In the genomic region with DNA sequence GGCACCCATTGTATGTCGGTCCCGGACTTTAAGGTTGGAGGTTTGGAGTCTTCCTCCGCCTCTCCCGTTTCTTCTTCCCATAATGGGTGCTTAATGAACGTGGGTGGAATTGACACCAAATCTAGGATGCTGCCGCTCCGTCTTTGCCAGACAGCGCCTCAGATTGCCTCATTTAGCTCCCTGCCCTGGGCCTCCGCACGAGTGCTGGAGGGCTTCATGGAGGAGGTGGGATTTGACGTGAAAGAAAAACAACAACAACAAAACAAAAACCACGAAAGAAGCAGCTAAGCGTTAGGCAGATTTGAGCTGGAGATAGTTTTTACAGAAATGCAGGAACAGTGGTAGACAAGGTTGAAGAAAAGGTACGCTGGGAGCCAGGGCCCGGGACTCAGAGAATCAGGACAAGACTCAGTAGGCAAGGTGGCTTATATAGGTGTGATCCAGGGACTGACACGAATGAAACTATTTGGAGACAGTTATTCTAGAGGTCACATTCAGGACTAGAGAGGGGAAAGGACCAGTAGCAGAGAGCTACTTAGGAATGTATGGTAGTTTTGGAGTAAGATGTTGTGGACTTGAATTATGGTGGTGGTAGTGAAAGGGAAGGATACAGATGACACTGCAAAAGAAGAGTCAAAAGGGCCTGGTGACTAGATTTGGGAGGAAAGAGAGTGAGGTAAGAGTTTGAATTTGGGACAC, we compare ENCODE assay signal across 8 cellular contexts. TPM values are rescaled to one million over a fixed set of nuclear protein-coding genes. Genes with fewer than 3 reads are reported as not detected.
DNase-seq lines count a peak whose midpoint lies in the region; ATAC-seq and TF ChIP-seq lines count a peak whose summit lies in the region.

No MANE protein-coding gene starts in this region.

- peak overlapping the region; percentile 72 for H3K4me3 ChIP-seq in hepatocyte

- H3K27ac ChIP-seq in hepatocyte, result peak overlapping the region; percentile 47

- H3K36me3 Mint-ChIP-seq in HFFc6 (ENCODE audit: low read depth), result peaks cover 37% of the 10 kb centered on the region
- no peaks in the 10 kb centered on the region for H3K36me3 Mint-ChIP-seq in WTC11
- H3K36me3 Mint-ChIP-seq in stimulated activated memory B cell treated with anti-CD40 and anti-IgM and Interleukin-4, amounts not matched to agents 10 μg/mL and 1 μg/mL and 100 μg/mL, for 72 hours, result peaks cover 10% of the 10 kb centered on the region

- H3K4me1 Mint-ChIP-seq in HFFc6 (ENCODE audit: low read depth) (peaks cover 23% of the 10 kb centered on the region), WTC11 (peaks cover 20% of the 10 kb centered on the region)
- H3K4me1 Mint-ChIP-seq in stimulated activated memory B cell treated with anti-CD40 and anti-IgM and Interleukin-4, amounts not matched to agents 10 μg/mL and 1 μg/mL and 100 μg/mL, for 72 hours, result peaks cover 41% of the 10 kb centered on the region

- H4K20me1 ChIP-seq in hepatocyte (ENCODE audit: insufficient read depth, poor library complexity, severe bottlenecking), result no peaks in the 10 kb centered on the region

- H3K36me3 ChIP-seq in hepatocyte (replicated peaks; ENCODE audit: insufficient read depth, low read depth), result no peaks in the 10 kb centered on the region

- peak overlapping the region; percentile 97 for H3K27ac Mint-ChIP-seq in HFFc6
- H3K27ac Mint-ChIP-seq in WTC11, result no peak overlapping the region; the same call in 1 of the 2 replicates
- H3K27ac Mint-ChIP-seq in stimulated activated memory B cell treated with anti-CD40 and anti-IgM and Interleukin-4, amounts not matched to agents 10 μg/mL and 1 μg/mL and 100 μg/mL, for 72 hours, result peak overlapping the region; percentile 100

- no peaks in the 10 kb centered on the region; the same call in 1 of the 2 replicates for H3K27me3 Mint-ChIP-seq in HFFc6 (ENCODE audit: insufficient read depth)
- no peaks in the 10 kb centered on the region; the same call in 1 of the 2 replicates for H3K27me3 Mint-ChIP-seq in WTC11 (ENCODE audit: low read depth)
- H3K27me3 Mint-ChIP-seq in stimulated activated memory B cell treated with anti-CD40 and anti-IgM and Interleukin-4, amounts not matched to agents 10 μg/mL and 1 μg/mL and 100 μg/mL, for 72 hours, result no peaks in the 10 kb centered on the region

- H3K4me1 ChIP-seq in hepatocyte (ENCODE audit: insufficient read depth), result peaks cover 14% of the 10 kb centered on the region

- no peaks in the 10 kb centered on the region for H3K9me3 Mint-ChIP-seq in HFFc6
- H3K9me3 Mint-ChIP-seq in WTC11, result no peaks in the 10 kb centered on the region
- peaks cover 2% of the 10 kb centered on the region for H3K9me3 Mint-ChIP-seq in stimulated activated memory B cell treated with anti-CD40 and anti-IgM and Interleukin-4, amounts not matched to agents 10 μg/mL and 1 μg/mL and 100 μg/mL, for 72 hours

- no peak for DNase-seq in HFFc6
- DNase-seq in WTC11 (ENCODE audit: low spot score), result no peak
- no peak for DNase-seq in hepatocyte (ENCODE audit: low spot score)
- no peak for DNase-seq in HuH-7 (ENCODE audit: low spot score)
- DNase-seq in RKO (ENCODE audit: low spot score), result no peak
- DNase-seq in sciatic nerve (ENCODE audit: low spot score), result no peak

- H3K9me2 ChIP-seq in hepatocyte (replicated peaks; ENCODE audit: insufficient read depth), result no peaks in the 10 kb centered on the region

- H3K4me3 Mint-ChIP-seq in HFFc6 (peak overlapping the region; percentile 99), WTC11 (peak overlapping the region; percentile 98)
- peak overlapping the region; percentile 100 for H3K4me3 Mint-ChIP-seq in stimulated activated memory B cell treated with anti-CD40 and anti-IgM and Interleukin-4, amounts not matched to agents 10 μg/mL and 1 μg/mL and 100 μg/mL, for 72 hours

- WGBS in hepatocyte (ENCODE audit: low lambda C conversion rate, missing lambda C conversion rate), result 9% methylated on average over 16 of the region's 16 CpGs

- no peaks in the 10 kb centered on the region for H3K9me3 ChIP-seq in hepatocyte (ENCODE audit: low read depth)

- H3K79me2 ChIP-seq in hepatocyte, result peaks cover 29% of the 10 kb centered on the region

- intact Hi-C loops in sciatic nerve (cut with DNase I), result no loop called here

- POLR2A ChIA-PET in WTC11 (lab: Charles Lee), result no interaction called here

- no peaks in the 10 kb centered on the region for H3K27me3 ChIP-seq in hepatocyte

- CTCF ChIA-PET in WTC11 (lab: Charles Lee), result interaction anchor here (0.6 to 2.6 kb wide), 5 partner anchors 40 to 229 kb away, joined by 3 to 9 read pairs (median 3); no protein-coding TSS in a partner anchor

- TF ChIP-seq CTCF in HFFc6 (IDR thresholded peaks at IDR 0.05) (no peak), WTC11 (IDR thresholded peaks at IDR 0.05) (no peak), hepatocyte (IDR thresholded peaks at IDR 0.05; ENCODE audit: poor library complexity) (no peak)

- H3K4me2 ChIP-seq in hepatocyte, result peak overlapping the region; percentile 87

- peak overlapping the region; percentile 67 for H2AFZ ChIP-seq in hepatocyte

- ATAC-seq in GM18502 (IDR thresholded peaks at IDR 0.05; ENCODE audit: poor library complexity, unreplicated experiment) (peak; percentile 28), WTC11 (peak; percentile 9; the same call in 1 of the 2 replicates), sciatic nerve (no peak)
- ATAC-seq in stimulated activated memory B cell treated with anti-CD40 and anti-IgM and Interleukin-4, amounts not matched to agents 10 μg/mL and 1 μg/mL and 100 μg/mL, for 72 hours, result peak; percentile 3

TF ChIP-seq in WTC11, 78 proteins besides CTCF, POLR2A, EP300 and RAD21 (continues in another document):
- no peak for TF ChIP-seq ZBTB21 (CRISPR knock-in tag; IDR thresholded peaks at IDR 0.05; ENCODE audit: borderline replicate concordance)
- TF ChIP-seq, protein P1, sequence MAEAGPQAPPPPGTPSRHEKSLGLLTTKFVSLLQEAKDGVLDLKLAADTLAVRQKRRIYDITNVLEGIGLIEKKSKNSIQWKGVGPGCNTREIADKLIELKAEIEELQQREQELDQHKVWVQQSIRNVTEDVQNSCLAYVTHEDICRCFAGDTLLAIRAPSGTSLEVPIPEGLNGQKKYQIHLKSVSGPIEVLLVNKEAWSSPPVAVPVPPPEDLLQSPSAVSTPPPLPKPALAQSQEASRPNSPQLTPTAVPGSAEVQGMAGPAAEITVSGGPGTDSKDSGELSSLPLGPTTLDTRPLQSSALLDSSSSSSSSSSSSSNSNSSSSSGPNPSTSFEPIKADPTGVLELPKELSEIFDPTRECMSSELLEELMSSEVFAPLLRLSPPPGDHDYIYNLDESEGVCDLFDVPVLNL (CRISPR knock-in tag; IDR thresholded peaks at IDR 0.05; ENCODE audit: borderline replicate concordance, low read depth), result no peak
- no peak for TF ChIP-seq ZNF416 (CRISPR knock-in tag; IDR thresholded peaks at IDR 0.05)
- TF ChIP-seq, protein P2, sequence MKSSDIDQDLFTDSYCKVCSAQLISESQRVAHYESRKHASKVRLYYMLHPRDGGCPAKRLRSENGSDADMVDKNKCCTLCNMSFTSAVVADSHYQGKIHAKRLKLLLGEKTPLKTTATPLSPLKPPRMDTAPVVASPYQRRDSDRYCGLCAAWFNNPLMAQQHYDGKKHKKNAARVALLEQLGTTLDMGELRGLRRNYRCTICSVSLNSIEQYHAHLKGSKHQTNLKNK (CRISPR knock-in tag; IDR thresholded peaks at IDR 0.05), result no peak
- no peak for TF ChIP-seq ZNF425 (CRISPR knock-in tag; conservative IDR thresholded peaks at IDR 0.05)
- no peak for TF ChIP-seq ZNF317 (CRISPR knock-in tag; IDR thresholded peaks at IDR 0.05; ENCODE audit: borderline replicate concordance, low read depth)
- no peak for TF ChIP-seq USF1 (CRISPR knock-in tag; IDR thresholded peaks at IDR 0.05)
- no peak for TF ChIP-seq ESRRA (CRISPR knock-in tag; IDR thresholded peaks at IDR 0.05; ENCODE audit: borderline replicate concordance)
- no peak for TF ChIP-seq TCF7 (CRISPR knock-in tag; IDR thresholded peaks at IDR 0.05; ENCODE audit: low read depth)

RNA-seq across cellular contexts. Expression of gene ZNF2, which starts 0.6 kb away (rescaled TPM):
- total RNA-seq in HFFc6 (2021; fragmentation: NEBNext Ultra II Directional; extraction: Animal tissue kit (Norgen Biotek cat#: 25700)), result 1 to 10 TPM; 3.8 to 5.0 (median 4.0) TPM
- total RNA-seq in WTC11 (2021) (2.4 to 3.5 TPM (median 3.4 TPM) in 3 replicates), hepatocyte (3.7 and 4.5 TPM in 2 replicates), sciatic nerve (4.7 TPM)
- 2.1 and 2.2 TPM in 2 replicates for polyA plus RNA-seq in hepatocyte

RNA-seq across cellular contexts. Expression of gene ZNF514, which starts 6.6 kb away (rescaled TPM):
- total RNA-seq in HFFc6 (2021; fragmentation: NEBNext Ultra II Directional; extraction: Animal tissue kit (Norgen Biotek cat#: 25700)), result 1 to 10 TPM; 6.3 to 8.2 (median 7.1) TPM
- total RNA-seq in WTC11 (2021), result 18.0 to 19.3 TPM (median 18.2 TPM) in 3 replicates
- total RNA-seq in hepatocyte, result 11.8 and 14.6 TPM in 2 replicates
- 4.2 and 9.3 TPM in 2 replicates for polyA plus RNA-seq in hepatocyte
- 32.9 TPM for total RNA-seq in sciatic nerve

RNA-seq across cellular contexts. Expression of gene ZNF892, which starts 41.1 kb away (rescaled TPM):
- total RNA-seq in HFFc6 (2021; fragmentation: NEBNext Ultra II Directional; extraction: Animal tissue kit (Norgen Biotek cat#: 25700)), result under 1 TPM; 0.43 to 0.87 (median 0.62) TPM
- total RNA-seq in WTC11 (2021) (9.4 to 10.8 TPM (median 10.3 TPM) in 3 replicates), hepatocyte (3.1 and 3.7 TPM in 2 replicates), sciatic nerve (8.5 TPM)
- polyA plus RNA-seq in hepatocyte, result 0.13 and 0.66 TPM in 2 replicates

RNA-seq across cellular contexts. Expression of gene MRPS5, which starts 44.6 kb away (rescaled TPM):
- total RNA-seq in HFFc6 (2021; fragmentation: NEBNext Ultra II Directional; extraction: Animal tissue kit (Norgen Biotek cat#: 25700)), result 10 to 100 TPM; 39.8 to 46.0 (median 41.3) TPM
- 60.4 to 70.3 TPM (median 62.2 TPM) in 3 replicates for total RNA-seq in WTC11 (2021)
- 44.3 and 44.4 TPM in 2 replicates for total RNA-seq in hepatocyte
- polyA plus RNA-seq in hepatocyte, result 52.4 and 55.3 TPM in 2 replicates
- 49.1 TPM for total RNA-seq in sciatic nerve
